Comparison of ENCODE assay signal across 8 cellular contexts in the genomic region with DNA sequence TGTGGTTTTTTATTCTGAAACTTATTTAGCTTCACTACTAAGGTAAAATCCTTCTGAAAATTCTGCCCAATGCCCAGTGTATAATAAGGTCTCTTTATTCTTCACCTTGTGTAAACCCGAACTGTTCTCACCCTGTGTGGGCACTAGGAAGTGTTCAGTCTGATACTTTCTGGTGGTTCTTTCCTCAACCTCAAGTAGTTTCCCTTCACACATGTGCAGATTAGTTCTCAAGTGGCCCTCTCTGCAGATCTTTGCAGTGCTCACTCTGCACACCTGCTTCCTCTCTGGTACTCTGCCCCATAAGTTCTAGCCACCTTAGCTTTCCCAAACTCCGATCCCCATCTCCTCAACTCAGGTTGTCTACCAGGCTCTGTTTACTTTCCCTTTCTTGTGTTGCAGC.
DNase-seq lines count a peak whose midpoint lies in the region; ATAC-seq and TF ChIP-seq lines count a peak whose summit lies in the region.

No MANE protein-coding gene starts in this region.

- 33 to 67% methylated on average over 2 of the region's 2 CpGs for whole genome bisulfite sequencing in sigmoid colon, 2 donors

- TF ChIP-seq CTCF in sigmoid colon (IDR thresholded peaks at IDR 0.05): no peak

- no peaks in the 10 kb centered on the region for H3K36me3 ChIP-seq in sigmoid colon

- peaks cover 0 to 7% (median 3%) of the 10 kb centered on the region in 4 donors for H3K4me1 ChIP-seq in sigmoid colon

- H3K27me3 ChIP-seq in sigmoid colon: no peaks in the 10 kb centered on the region

- no peaks in the 10 kb centered on the region for H3K9me3 ChIP-seq in sigmoid colon

- DNase-seq in dermis blood vessel endothelial cell: peak; percentile 12
- DNase-seq in cerebellar cortex (ENCODE audit: low spot score): no peak
- DNase-seq in A172 (ENCODE audit: low spot score): no peak
- no peak for DNase-seq in NCI-H1105 (lab: John Stamatoyannopoulos, UW)
- no peak for DNase-seq in sigmoid colon

- TF ChIP-seq POLR2A in sigmoid colon (IDR thresholded peaks at IDR 0.05): no peak

- intact Hi-C loops in sigmoid colon (cut with DNase I): loop anchor here (5.0 kb wide), 1 partner anchor 961 kb away; no protein-coding TSS in a partner anchor

- H3K4me3 ChIP-seq in sigmoid colon: no peak overlapping the region

- no peak for TF ChIP-seq EP300 in sigmoid colon (IDR thresholded peaks at IDR 0.05)

- ATAC-seq in GM18858 (IDR thresholded peaks at IDR 0.05; ENCODE audit: unreplicated experiment): peak; percentile 91
- peak; percentile 96 for ATAC-seq in GM21381 (IDR thresholded peaks at IDR 0.05; ENCODE audit: unreplicated experiment)
- peak; percentile 93 for ATAC-seq in HG03139 (IDR thresholded peaks at IDR 0.05; ENCODE audit: unreplicated experiment)

- H3K27ac ChIP-seq in sigmoid colon: no peak overlapping the region
